Comparison of ENCODE assay signal across 8 cellular contexts in the genomic region with DNA sequence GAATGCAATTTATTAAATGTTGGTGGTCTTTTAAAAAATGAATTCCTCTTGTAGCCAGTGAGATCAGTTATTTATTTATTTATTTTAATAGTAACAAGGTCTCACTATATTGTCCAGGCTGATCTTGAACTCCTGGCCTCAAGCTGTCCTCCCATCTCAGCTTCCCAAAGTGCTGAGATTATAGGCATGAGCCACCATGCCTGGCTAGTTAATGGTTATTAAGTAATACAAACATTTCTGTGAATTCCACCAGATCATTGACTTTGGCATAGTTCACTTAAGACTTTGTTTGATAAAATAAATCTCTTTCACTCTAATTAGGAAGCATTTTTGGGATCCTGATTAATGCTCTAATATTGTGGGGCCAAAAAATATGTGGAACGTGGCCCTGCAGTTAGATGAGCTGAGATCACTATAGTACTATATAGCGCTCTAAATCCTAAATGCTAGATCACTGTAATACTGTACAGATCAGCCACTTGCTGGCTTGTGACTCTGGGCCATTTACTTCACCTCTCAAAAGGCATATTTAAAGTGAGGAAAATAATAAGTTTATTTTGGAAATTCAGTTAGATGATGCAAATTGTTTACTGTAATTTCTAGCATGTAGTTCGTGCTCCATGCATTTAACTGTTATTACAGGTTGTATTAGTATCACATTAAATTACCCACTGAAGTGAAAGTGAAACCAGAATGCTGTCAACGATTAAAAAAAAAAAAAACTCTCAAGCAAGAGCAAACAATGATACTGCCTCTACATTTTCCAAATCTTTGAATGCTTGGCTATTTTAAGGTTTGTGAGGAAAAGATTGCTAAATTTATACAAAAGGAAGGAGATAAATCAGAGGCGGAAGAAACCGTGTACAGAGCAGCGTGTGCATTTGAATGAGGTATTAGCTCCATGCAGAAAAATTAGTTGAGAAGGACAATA. TPM values are rescaled to one million over a fixed set of nuclear protein-coding genes. Genes with fewer than 3 reads are reported as not detected.
A peak's percentile ranks its signal among the peaks of the same experiment; 100 is the strongest.
DNase-seq lines count a peak whose midpoint lies in the region; ATAC-seq, FAIRE-seq and TF ChIP-seq lines count a peak whose summit lies in the region.

No MANE protein-coding gene starts in this region.

- H3K4me3 ChIP-seq in GM12864 (ENCODE audit: low read depth, low read length) (peak overlapping the region; percentile 54), OCI-LY7 (ENCODE audit: low read depth, low read length, poor library complexity, severe bottlenecking) (peak overlapping the region; percentile 66), duodenal mucosa (ENCODE audit: low read depth in 1 of 2, low read length in 2 of 2) (peak overlapping the region; percentile 62 to 73), pancreas (peak overlapping the region in 2 of 4 donors; percentile 25 to 31)

- H3K4me1 ChIP-seq in OCI-LY7 (ENCODE audit: insufficient read depth, low read length, poor library complexity, severe bottlenecking): peaks cover 5% of the 10 kb centered on the region
- peaks cover 7 to 17% of the 10 kb centered on the region in 2 donors for H3K4me1 ChIP-seq in duodenal mucosa (ENCODE audit: control insufficient read depth in 1 of 2, insufficient read depth in 2 of 2, low read length in 2 of 2)
- peaks cover 5 to 13% (median 10%) of the 10 kb centered on the region in 3 donors for H3K4me1 ChIP-seq in pancreas

- 6 to 8% methylated on average over 7 of the region's 7 CpGs for WGBS in pancreas, 2 donors

- intact Hi-C loops in OCI-LY7 (cut with micrococcal nuclease; ENCODE audit: unreplicated experiment) (no loop called here), pancreas (cut with DNase I) (no loop called here)

- H3K9me3 ChIP-seq in OCI-LY7 (ENCODE audit: low read length) (no peaks in the 10 kb centered on the region), duodenal mucosa (ENCODE audit: control insufficient read depth in 1 of 2, low read length in 2 of 2) (no peaks in the 10 kb centered on the region), pancreas (no peaks in the 10 kb centered on the region)

- no peaks in the 10 kb centered on the region for H3K36me3 ChIP-seq in OCI-LY7 (ENCODE audit: insufficient read depth, low read length)
- H3K36me3 ChIP-seq in duodenal mucosa (ENCODE audit: control insufficient read depth in 1 of 2, insufficient read depth in 2 of 2, low read length in 2 of 2): no peaks in the 10 kb centered on the region
- H3K36me3 ChIP-seq in pancreas: no peaks in the 10 kb centered on the region

- H2AFZ ChIP-seq in OCI-LY7 (ENCODE audit: low read length): peak overlapping the region; percentile 95

- no peaks in the 10 kb centered on the region for H3K9me2 ChIP-seq in OCI-LY7 (ENCODE audit: insufficient read depth, low read length)

- H3K9ac ChIP-seq in duodenal mucosa (ENCODE audit: low read depth in 1 of 2, low read length in 2 of 2): peak overlapping the region; percentile 13 to 35

- H3K4me2 ChIP-seq in OCI-LY7 (ENCODE audit: low read length): peak overlapping the region; percentile 67

- H3K27ac ChIP-seq in OCI-LY7 (ENCODE audit: low read depth, low read length, poor library complexity, severe bottlenecking): peak overlapping the region; percentile 0
- peak overlapping the region; percentile 49 for H3K27ac ChIP-seq in duodenal mucosa (ENCODE audit: low read depth, low read length)
- peak overlapping the region in 2 of 4 donors; percentile 71 to 75 for H3K27ac ChIP-seq in pancreas

- BruUV-seq in OCI-LY7 (replicated peaks; lab: Mats Ljungman, UMichigan): no TSS peak

- POLR2A ChIA-PET in OCI-LY7 (lab: Charles Lee): interaction anchor here (0.6 to 1.9 kb wide), 7 partner anchors 8 to 233 kb away, joined by 3 to 11 read pairs (median 3); a partner anchor contains a TSS

- TF ChIP-seq CTCF in GM12864 (IDR thresholded peaks at IDR 0.05; ENCODE audit: low read depth, low read length, missing control alignments) (no peak), OCI-LY7 (conservative IDR thresholded peaks at IDR 0.05; ENCODE audit: low read length) (no peak; the same call in 1 of the 2 replicates), pancreas (IDR thresholded peaks at IDR 0.05) (no peak)

- H4K20me1 ChIP-seq in OCI-LY7 (ENCODE audit: insufficient read depth, low read length): no peaks in the 10 kb centered on the region

- ATAC-seq in pancreas (peak; percentile 84 to 90 (median 87)), HG03135 (IDR thresholded peaks at IDR 0.05; ENCODE audit: unreplicated experiment) (no peak)

- H3K27me3 ChIP-seq in duodenal mucosa (ENCODE audit: control insufficient read depth in 1 of 2, insufficient read depth in 2 of 2, low read length in 2 of 2) (no peaks in the 10 kb centered on the region), pancreas (no peaks in the 10 kb centered on the region)

- CTCF ChIA-PET in OCI-LY7 (lab: Charles Lee; ENCODE audit: unreplicated experiment): interaction anchor here (0.5 to 0.6 kb wide), 2 partner anchors 16 to 95 kb away, joined by 3 read pairs; a partner anchor contains a TSS

- peak; percentile 70 for FAIRE-seq in pancreas (lab: Jason Lieb, UNC)

- H3K79me2 ChIP-seq in OCI-LY7 (ENCODE audit: insufficient read depth, low read depth, low read length): no peaks in the 10 kb centered on the region

- DNase-seq in GM12864 (ENCODE audit: low read depth) (no peak), OCI-LY7 (ENCODE audit: low spot score) (peak; percentile 41), pancreas (no peak), anterior cingulate cortex (lab: John Stamatoyannopoulos, UW) (no peak), EL (no peak), NCI-H2171 treated with DMSO at 0.1 percent for 48 hours (lab: John Stamatoyannopoulos, UW) (no peak)

RNA-seq across cellular contexts. Expression of a gene that starts 15.9 kb away (rescaled TPM):
- 7.7 and 10.1 TPM in 2 replicates for total RNA-seq in OCI-LY7 (2014; rRNA removed; shearing (Covaris generic))
- total RNA-seq in OCI-LY7 (2022) (19.2 and 21.0 TPM in 2 replicates), pancreas (10 to 100 TPM in 1 of 6 donors, 1 to 10 TPM in 5; 2.6 to 10.3 (median 4.1) TPM)
- polyA plus RNA-seq in pancreas: 1 to 10 TPM; 1.4 to 2.8 TPM

RNA-seq across cellular contexts. Expression of a gene that starts 22.1 kb away (rescaled TPM):
- 1.4 and 5.0 TPM in 2 replicates for total RNA-seq in OCI-LY7 (2014; rRNA removed; shearing (Covaris generic))
- total RNA-seq in OCI-LY7 (2022) (3.3 and 4.2 TPM in 2 replicates), pancreas (10 to 100 TPM in 4 of 6 donors, 1 to 10 TPM in 2; 8.1 to 78.7 (median 17.5) TPM)
- 10 to 100 TPM; 58.0 to 78.4 TPM for polyA plus RNA-seq in pancreas
